Comparison of ENCODE assay signal across 1 cellular context in genomic region chr10:92242910-92243671, GRCh38.
TF ChIP-seq lines count a peak whose summit lies in the region.

No MANE protein-coding gene starts in this region.

TF ChIP-seq in HepG2, 621 proteins besides CTCF, POLR2A, EP300 and RAD21:
- peak; percentile 44; the same call in 1 of the 2 replicates for TF ChIP-seq GMEB1 (CRISPR knock-in tag; IDR thresholded peaks at IDR 0.05; ENCODE audit: borderline replicate concordance)
- peak; percentile 73 for TF ChIP-seq SAP130 (CRISPR knock-in tag; IDR thresholded peaks at IDR 0.05; ENCODE audit: low read depth)
- peak; percentile 63 for TF ChIP-seq BHLHE40 (IDR thresholded peaks at IDR 0.05; ENCODE audit: low read length)
- TF ChIP-seq ZNF143 (CRISPR knock-in tag; IDR thresholded peaks at IDR 0.05) = peak; percentile 88
- peak; percentile 47; the same call in 1 of the 2 replicates for TF ChIP-seq ELF1 (CRISPR knock-in tag; IDR thresholded peaks at IDR 0.05)
- TF ChIP-seq, protein P1, sequence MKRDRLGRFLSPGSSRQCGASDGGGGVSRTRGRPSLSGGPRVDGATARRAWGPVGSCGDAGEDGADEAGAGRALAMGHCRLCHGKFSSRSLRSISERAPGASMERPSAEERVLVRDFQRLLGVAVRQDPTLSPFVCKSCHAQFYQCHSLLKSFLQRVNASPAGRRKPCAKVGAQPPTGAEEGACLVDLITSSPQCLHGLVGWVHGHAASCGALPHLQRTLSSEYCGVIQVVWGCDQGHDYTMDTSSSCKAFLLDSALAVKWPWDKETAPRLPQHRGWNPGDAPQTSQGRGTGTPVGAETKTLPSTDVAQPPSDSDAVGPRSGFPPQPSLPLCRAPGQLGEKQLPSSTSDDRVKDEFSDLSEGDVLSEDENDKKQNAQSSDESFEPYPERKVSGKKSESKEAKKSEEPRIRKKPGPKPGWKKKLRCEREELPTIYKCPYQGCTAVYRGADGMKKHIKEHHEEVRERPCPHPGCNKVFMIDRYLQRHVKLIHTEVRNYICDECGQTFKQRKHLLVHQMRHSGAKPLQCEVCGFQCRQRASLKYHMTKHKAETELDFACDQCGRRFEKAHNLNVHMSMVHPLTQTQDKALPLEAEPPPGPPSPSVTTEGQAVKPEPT (CRISPR knock-in tag; IDR thresholded peaks at IDR 0.05; ENCODE audit: low read depth) = peak; percentile 99
- no peak for TF ChIP-seq MBD4 (IDR thresholded peaks at IDR 0.05; ENCODE audit: borderline replicate concordance, low read length)
- TF ChIP-seq ZNF614 (CRISPR knock-in tag; IDR thresholded peaks at IDR 0.05; ENCODE audit: borderline replicate concordance) = 0 out of 2 replicates have a peak, but pooled peaks have one; percentile 29
- TF ChIP-seq, protein P2, sequence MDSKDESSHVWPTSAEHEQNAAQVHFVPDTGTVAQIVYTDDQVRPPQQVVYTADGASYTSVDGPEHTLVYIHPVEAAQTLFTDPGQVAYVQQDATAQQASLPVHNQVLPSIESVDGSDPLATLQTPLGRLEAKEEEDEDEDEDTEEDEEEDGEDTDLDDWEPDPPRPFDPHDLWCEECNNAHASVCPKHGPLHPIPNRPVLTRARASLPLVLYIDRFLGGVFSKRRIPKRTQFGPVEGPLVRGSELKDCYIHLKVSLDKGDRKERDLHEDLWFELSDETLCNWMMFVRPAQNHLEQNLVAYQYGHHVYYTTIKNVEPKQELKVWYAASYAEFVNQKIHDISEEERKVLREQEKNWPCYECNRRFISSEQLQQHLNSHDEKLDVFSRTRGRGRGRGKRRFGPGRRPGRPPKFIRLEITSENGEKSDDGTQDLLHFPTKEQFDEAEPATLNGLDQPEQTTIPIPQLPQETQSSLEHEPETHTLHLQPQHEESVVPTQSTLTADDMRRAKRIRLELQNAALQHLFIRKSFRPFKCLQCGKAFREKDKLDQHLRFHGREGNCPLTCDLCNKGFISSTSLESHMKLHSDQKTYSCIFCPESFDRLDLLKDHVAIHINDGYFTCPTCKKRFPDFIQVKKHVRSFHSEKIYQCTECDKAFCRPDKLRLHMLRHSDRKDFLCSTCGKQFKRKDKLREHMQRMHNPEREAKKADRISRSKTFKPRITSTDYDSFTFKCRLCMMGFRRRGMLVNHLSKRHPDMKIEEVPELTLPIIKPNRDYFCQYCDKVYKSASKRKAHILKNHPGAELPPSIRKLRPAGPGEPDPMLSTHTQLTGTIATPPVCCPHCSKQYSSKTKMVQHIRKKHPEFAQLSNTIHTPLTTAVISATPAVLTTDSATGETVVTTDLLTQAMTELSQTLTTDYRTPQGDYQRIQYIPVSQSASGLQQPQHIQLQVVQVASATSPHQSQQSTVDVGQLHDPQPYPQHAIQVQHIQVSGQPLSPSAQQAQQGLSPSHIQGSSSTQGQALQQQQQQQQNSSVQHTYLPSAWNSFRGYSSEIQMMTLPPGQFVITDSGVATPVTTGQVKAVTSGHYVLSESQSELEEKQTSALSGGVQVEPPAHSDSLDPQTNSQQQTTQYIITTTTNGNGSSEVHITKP (CRISPR knock-in tag; IDR thresholded peaks at IDR 0.05; ENCODE audit: low read depth) = peak; percentile 98
- TF ChIP-seq ZNF281 (CRISPR knock-in tag; IDR thresholded peaks at IDR 0.05; ENCODE audit: borderline replicate concordance) = peak; percentile 66; the same call in 1 of the 2 replicates
- no peak for TF ChIP-seq GABPA (IDR thresholded peaks at IDR 0.05; ENCODE audit: low read depth, low read length)
- TF ChIP-seq GABPA (CRISPR knock-in tag; IDR thresholded peaks at IDR 0.05; ENCODE audit: low read depth) = peak; percentile 30; the same call in 1 of the 2 replicates
- TF ChIP-seq THAP11 (CRISPR knock-in tag; IDR thresholded peaks at IDR 0.05) = peak; percentile 96
- no peak for TF ChIP-seq ZNF138 (CRISPR knock-in tag; IDR thresholded peaks at IDR 0.05; ENCODE audit: low read depth)
- 0 out of 2 replicates have a peak, but pooled peaks have one; percentile 45 for TF ChIP-seq ELF3 (CRISPR knock-in tag; IDR thresholded peaks at IDR 0.05)
- TF ChIP-seq RXRB (CRISPR knock-in tag; IDR thresholded peaks at IDR 0.05; ENCODE audit: borderline replicate concordance) = no peak
- TF ChIP-seq FOXK2 (IDR thresholded peaks at IDR 0.05) = peak; percentile 54
- peak; percentile 46; the same call in 1 of the 2 replicates for TF ChIP-seq FOXP1 (IDR thresholded peaks at IDR 0.05)
- no peak for TF ChIP-seq FOXP1 (CRISPR knock-in tag; IDR thresholded peaks at IDR 0.05)
- TF ChIP-seq ZSCAN25 (CRISPR knock-in tag; IDR thresholded peaks at IDR 0.05) = no peak
- TF ChIP-seq HCFC1 (IDR thresholded peaks at IDR 0.05; ENCODE audit: low read depth, low read length) = peak; percentile 53; the same call in 1 of the 2 replicates
- no peak for TF ChIP-seq MLXIP (CRISPR knock-in tag; IDR thresholded peaks at IDR 0.05; ENCODE audit: borderline replicate concordance)
